ENCODE assay signal across 13 cellular contexts in the genomic region with DNA sequence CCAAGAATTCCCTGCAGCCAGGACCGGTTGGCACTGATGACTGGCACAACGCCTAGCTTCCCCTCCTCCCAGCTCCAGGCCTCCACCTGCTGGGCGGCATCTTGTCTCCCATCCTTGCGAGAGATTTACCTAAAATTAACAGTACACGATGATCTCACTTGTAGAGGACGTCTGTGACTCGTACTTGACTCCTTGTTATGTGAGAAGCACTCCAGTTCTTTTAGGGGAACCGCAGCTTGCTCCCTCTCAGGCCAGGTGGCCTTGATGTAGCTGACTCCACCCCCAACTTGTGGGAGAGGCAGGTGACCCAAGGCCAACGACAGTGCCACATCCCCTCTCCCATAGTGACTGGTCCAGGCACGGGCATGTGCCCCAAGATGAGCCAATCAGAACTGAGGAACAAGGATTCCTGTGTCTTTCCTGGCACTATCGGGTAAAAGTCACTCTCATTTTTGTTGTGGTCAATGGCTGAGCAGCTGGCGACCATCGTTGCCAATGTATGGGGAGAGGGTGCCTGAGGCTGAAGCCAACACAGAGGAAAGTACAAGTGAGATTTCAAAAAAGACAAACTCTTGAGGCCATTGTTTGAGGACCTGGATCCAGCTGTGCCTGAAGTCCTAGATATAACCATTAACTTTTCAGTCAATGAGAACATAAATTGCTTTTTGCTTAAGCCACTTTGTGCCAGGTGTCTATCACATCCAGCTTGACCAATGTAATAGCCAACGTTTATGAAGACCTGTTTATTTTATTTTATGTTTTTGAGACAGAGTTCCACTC.
DNase-seq lines count a peak whose midpoint lies in the region; ATAC-seq and TF ChIP-seq lines count a peak whose summit lies in the region.
"Had no signal": no experiment of that assay in that cellular context is flagged by ENCODE, and none has a peak within 500 bp of the region (broad histone marks: within the 10 kb centered on the region; RNA-seq: fewer than 3 reads in every experiment).

No MANE protein-coding gene starts in this region.

- BruUV-seq in mammary epithelial cell (replicated peaks; lab: Mats Ljungman, UMichigan), result no TSS peak

- H3K9me3 ChIP-seq in SK-N-SH (no peaks in the 10 kb centered on the region), mammary epithelial cell (replicated peaks; ENCODE audit: insufficient read depth, low read length) (no peaks in the 10 kb centered on the region)
- H3K9me3 ChIP-seq: upper lobe of left lung had no signal

- dilution Hi-C loops in mammary epithelial cell (cut with HindIII; ENCODE audit: low sequenced_read_pairs), result no loop called here

- 48% methylated on average over 13 of the region's 14 CpGs for WGBS in SK-N-SH (ENCODE audit: low lambda C conversion rate)
- 1% methylated on average over 11 of the region's 14 CpGs for WGBS in mammary epithelial cell (ENCODE audit: low coverage, missing lambda C conversion rate)

- no peak overlapping the region for H3K9ac ChIP-seq in SK-N-SH
- H3K9ac ChIP-seq in mammary epithelial cell (ENCODE audit: insufficient read depth, low read length), result no peak overlapping the region

- H3K4me3 ChIP-seq in SK-N-SH (ENCODE audit: low read depth in 2 of 2, low read length in 1 of 2) (no peak overlapping the region), mammary epithelial cell (replicated peaks in 1 of 3; ENCODE audit: insufficient read depth in 1 of 3, low read depth in 2 of 3, low read length in 3 of 3) (no peak overlapping the region)
- H3K4me3 ChIP-seq: upper lobe of left lung had no signal

- H3K79me2 ChIP-seq in SK-N-SH (ENCODE audit: insufficient read depth), result no peaks in the 10 kb centered on the region
- no peaks in the 10 kb centered on the region for H3K79me2 ChIP-seq in mammary epithelial cell (ENCODE audit: insufficient read depth, low read length)

- H3F3A ChIP-seq in SK-N-SH (replicated peaks; ENCODE audit: insufficient read depth), result no peaks in the 10 kb centered on the region

- in situ Hi-C loops in mammary epithelial cell (cut with MboI; ENCODE audit: low sequenced_read_pairs in 2 of 2), result no loop called here

- H3K36me3 ChIP-seq in SK-N-SH (replicated peaks in 1 of 2; ENCODE audit: control insufficient read depth in 1 of 2, insufficient read depth in 2 of 2, low read length in 1 of 2) (no peaks in the 10 kb centered on the region), mammary epithelial cell (ENCODE audit: insufficient read depth, low read length) (no peaks in the 10 kb centered on the region)
- H3K36me3 ChIP-seq: upper lobe of left lung had no signal

- H2AFZ ChIP-seq in SK-N-SH (ENCODE audit: low read depth), result no peak overlapping the region
- no peak overlapping the region for H2AFZ ChIP-seq in mammary epithelial cell (ENCODE audit: low read depth, low read length)

- TF ChIP-seq RAD21 in SK-N-SH (IDR thresholded peaks at IDR 0.05; ENCODE audit: low read length), result no peak; the same call in 1 of the 2 replicates

- no peak for DNase-seq in SK-N-SH
- DNase-seq in NCI-H2107 (lab: John Stamatoyannopoulos, UW), result peak; percentile 70
- peak; percentile 5 for DNase-seq in mammary epithelial cell
- no peak for DNase-seq in stimulated activated CD4-positive, alpha-beta T cell treated with anti-CD3 and anti-CD28 coated beads, Interleukin-4, amount 100 ng/mL, for 1 hour
- no peak for DNase-seq in activated T-cell treated with anti-CD3 and anti-CD28 coated beads for 4 hours
- DNase-seq: GOT3; NCI-H226; stimulated activated CD4-positive, alpha-beta T cell treated with anti-CD3 and anti-CD28 coated beads, Interleukin-15, amount 100 ng/mL, for 24 hours; stimulated activated CD8-positive, alpha-beta memory T cell treated with anti-CD3 and anti-CD28 coated beads, Interleukin-4, amount 100 ng/mL, for 48 hours; upper lobe of left lung had no signal

- intact Hi-C loops in mammary epithelial cell (cut with micrococcal nuclease), result loop anchor here (2.0 kb wide), 1 partner anchor 295 kb away; no protein-coding TSS in a partner anchor

- ATAC-seq in SK-N-SH treated with all-trans-retinoic acid at 6 μM for 48 hours (no peak), GM18502 (IDR thresholded peaks at IDR 0.05; ENCODE audit: poor library complexity, unreplicated experiment) (no peak), HG03457 (IDR thresholded peaks at IDR 0.05; ENCODE audit: unreplicated experiment) (no peak)

- no peaks in the 10 kb centered on the region for H3K9me2 ChIP-seq in SK-N-SH

- POLR2A ChIA-PET in SK-N-SH (lab: Yijun Ruan, JAX), result no interaction called here

- H4K20me1 ChIP-seq in SK-N-SH (ENCODE audit: insufficient read depth) (no peaks in the 10 kb centered on the region), mammary epithelial cell (ENCODE audit: insufficient read depth, low read length) (no peaks in the 10 kb centered on the region)

- no peak for TF ChIP-seq EP300 in SK-N-SH (IDR thresholded peaks at IDR 0.05; ENCODE audit: borderline replicate concordance in 1 of 2, low read depth in 1 of 2, low read length in 1 of 2)

- H3K27me3 ChIP-seq in SK-N-SH (ENCODE audit: insufficient read depth) (no peaks in the 10 kb centered on the region), mammary epithelial cell (ENCODE audit: insufficient read depth, low read length) (no peaks in the 10 kb centered on the region)
- H3K27me3 ChIP-seq: upper lobe of left lung had no signal

- H3K4me2 ChIP-seq in SK-N-SH, result no peak overlapping the region
- H3K4me2 ChIP-seq in mammary epithelial cell (ENCODE audit: insufficient read depth, low read depth, low read length), result no peak overlapping the region

- CTCF ChIA-PET in SK-N-SH (lab: Yijun Ruan, JAX) (no interaction called here), mammary epithelial cell (lab: Charles Lee; ENCODE audit: low non-redundant PET) (no interaction called here)

- H3K27ac ChIP-seq in SK-N-SH (ENCODE audit: low read depth in 2 of 2, low read length in 1 of 2) (no peak overlapping the region), mammary epithelial cell (ENCODE audit: insufficient read depth, low read depth, low read length) (no peak overlapping the region)
- H3K27ac ChIP-seq: upper lobe of left lung had no signal

- no peak for TF ChIP-seq CTCF in SK-N-SH (IDR thresholded peaks at IDR 0.05)
- TF ChIP-seq CTCF in mammary epithelial cell (conservative IDR thresholded peaks at IDR 0.05 in 1 of 2, IDR thresholded peaks at IDR 0.05 in 1 of 2; ENCODE audit: extremely low read depth in 1 of 2, insufficient read depth in 1 of 2, low read depth in 1 of 2, low read length in 2 of 2), result peak in 1 of 2 donors; percentile 22

- H3K4me1 ChIP-seq in SK-N-SH (ENCODE audit: control insufficient read depth in 1 of 2, insufficient read depth in 2 of 2, low read depth in 1 of 2, low read length in 1 of 2) (no peaks in the 10 kb centered on the region), mammary epithelial cell (ENCODE audit: insufficient read depth, low read length) (no peaks in the 10 kb centered on the region)
- H3K4me1 ChIP-seq: upper lobe of left lung had no signal

TF ChIP-seq in SK-N-SH, 30 proteins besides CTCF, POLR2A, EP300 and RAD21 (continues in another document):
- TF ChIP-seq GATA2 (CRISPR knock-in tag; IDR thresholded peaks at IDR 0.05) (no peak), YY1 (IDR thresholded peaks at IDR 0.05; ENCODE audit: low read depth) (no peak)

TF ChIP-seq in SK-N-SH treated with all-trans-retinoic acid at 6 μM for 48 hours, 23 proteins besides CTCF, POLR2A, EP300 and RAD21 (continues in another document):
- TF ChIP-seq POU6F1 (CRISPR knock-in tag; IDR thresholded peaks at IDR 0.05; ENCODE audit: borderline replicate concordance, low read depth) (no peak), SNAI2 (CRISPR knock-in tag; IDR thresholded peaks at IDR 0.05) (no peak), CREB5 (CRISPR knock-in tag; IDR thresholded peaks at IDR 0.05; ENCODE audit: low read depth) (no peak), ZNF565 (CRISPR knock-in tag; conservative IDR thresholded peaks at IDR 0.05; ENCODE audit: low read depth) (no peak), RARB (CRISPR knock-in tag; IDR thresholded peaks at IDR 0.05) (no peak), ESRRG (CRISPR knock-in tag; IDR thresholded peaks at IDR 0.05) (no peak)
- TF ChIP-seq, protein P1, sequence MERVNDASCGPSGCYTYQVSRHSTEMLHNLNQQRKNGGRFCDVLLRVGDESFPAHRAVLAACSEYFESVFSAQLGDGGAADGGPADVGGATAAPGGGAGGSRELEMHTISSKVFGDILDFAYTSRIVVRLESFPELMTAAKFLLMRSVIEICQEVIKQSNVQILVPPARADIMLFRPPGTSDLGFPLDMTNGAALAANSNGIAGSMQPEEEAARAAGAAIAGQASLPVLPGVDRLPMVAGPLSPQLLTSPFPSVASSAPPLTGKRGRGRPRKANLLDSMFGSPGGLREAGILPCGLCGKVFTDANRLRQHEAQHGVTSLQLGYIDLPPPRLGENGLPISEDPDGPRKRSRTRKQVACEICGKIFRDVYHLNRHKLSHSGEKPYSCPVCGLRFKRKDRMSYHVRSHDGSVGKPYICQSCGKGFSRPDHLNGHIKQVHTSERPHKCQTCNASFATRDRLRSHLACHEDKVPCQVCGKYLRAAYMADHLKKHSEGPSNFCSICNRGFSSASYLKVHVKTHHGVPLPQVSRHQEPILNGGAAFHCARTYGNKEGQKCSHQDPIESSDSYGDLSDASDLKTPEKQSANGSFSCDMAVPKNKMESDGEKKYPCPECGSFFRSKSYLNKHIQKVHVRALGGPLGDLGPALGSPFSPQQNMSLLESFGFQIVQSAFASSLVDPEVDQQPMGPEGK (CRISPR knock-in tag; IDR thresholded peaks at IDR 0.05; ENCODE audit: borderline replicate concordance), result no peak

Comparison
In these comparisons a context has a peak if more than half of its experiments do, and no peak if none do; other contexts are left out.
1. DNase-seq: peak in NCI-H2107 (single experiment) and mammary epithelial cell (single experiment); none in SK-N-SH (single experiment), stimulated activated CD4-positive, alpha-beta T cell treated with anti-CD3 and anti-CD28 coated beads, Interleukin-4, amount 100 ng/mL, for 1 hour (single experiment) and activated T-cell treated with anti-CD3 and anti-CD28 coated beads for 4 hours (single experiment).